19 cellular contexts compared by ENCODE assay signal in the genomic region with DNA sequence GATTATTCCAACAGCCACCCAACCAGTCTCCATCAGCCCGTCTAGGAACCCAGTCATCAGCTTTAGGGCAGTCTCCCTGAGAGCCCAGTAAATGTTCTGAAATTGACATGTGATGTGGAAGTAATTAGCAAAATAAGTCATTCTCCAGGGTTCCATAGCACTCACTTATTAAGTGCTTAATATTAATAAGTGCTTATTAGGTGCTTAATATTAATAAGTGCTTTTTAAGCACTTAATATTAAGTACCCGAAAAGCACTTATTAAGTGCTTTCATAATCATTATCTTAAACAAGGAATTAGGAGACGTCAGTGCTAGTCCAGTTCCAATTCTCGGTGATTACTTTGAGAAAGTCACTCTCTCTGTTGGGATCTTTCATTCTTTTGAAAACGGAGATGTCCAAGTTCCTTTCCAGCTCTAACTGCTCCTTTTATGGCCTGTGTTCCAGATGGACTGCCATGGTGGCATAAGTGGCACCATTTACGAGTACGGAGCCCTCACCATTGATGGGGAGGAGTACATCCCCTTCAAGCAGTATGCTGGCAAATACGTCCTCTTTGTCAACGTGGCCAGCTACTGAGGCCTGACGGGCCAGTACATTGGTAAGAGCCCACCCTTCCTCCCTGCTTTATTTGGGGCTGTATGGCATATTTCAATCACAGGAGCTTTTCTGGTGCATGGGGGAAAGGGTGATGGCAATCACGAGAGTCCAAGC. TPM values are rescaled to one million over a fixed set of nuclear protein-coding genes. Genes with fewer than 3 reads are reported as not detected.
A peak's percentile ranks its signal among the peaks of the same experiment; 100 is the strongest.
DNase-seq lines count a peak whose midpoint lies in the region; ATAC-seq, FAIRE-seq and TF ChIP-seq lines count a peak whose summit lies in the region.
"Had no signal": no experiment of that assay in that cellular context is flagged by ENCODE, and none has a peak within 500 bp of the region (broad histone marks: within the 10 kb centered on the region; RNA-seq: fewer than 3 reads in every experiment).

No MANE protein-coding gene starts in this region.

- H3K9me3 Mint-ChIP-seq in Calu3 (ENCODE audit: low read depth, unreplicated experiment) (no peaks in the 10 kb centered on the region), mesothelial cell of epicardium (no peaks in the 10 kb centered on the region)
- H3K9me3 Mint-ChIP-seq in activated T-helper 17 cell treated with anti-CD3 and anti-CD28 coated beads, Interleukin-2, amount 50 U/mL, for 72 hours, result no peaks in the 10 kb centered on the region
- H3K9me3 Mint-ChIP-seq in stimulated activated naive B cell treated with anti-CD40 and anti-IgM and Interleukin-4, amounts not matched to agents 10 μg/mL and 1 μg/mL and 100 μg/mL, for 72 hours, result no peaks in the 10 kb centered on the region
- H3K9me3 Mint-ChIP-seq: CD4-positive, CD25-positive, alpha-beta regulatory T cell; effector memory CD8-positive, alpha-beta T cell had no signal

- DNase-seq in Calu3 (no peak), HepG2 (ENCODE audit: low spot score) (no peak), cortex of kidney (lab: John Stamatoyannopoulos, UW) (no peak), mesothelial cell of epicardium (ENCODE audit: low spot score in 2 of 2, unreplicated experiment in 2 of 2) (no peak), OCI-M2 (lab: John Stamatoyannopoulos, UW; ENCODE audit: unreplicated experiment) (no peak), LoVo (ENCODE audit: low spot score) (no peak)
- no peak for DNase-seq in stimulated activated naive B cell treated with anti-CD40 and anti-IgM and Interleukin-4, amounts not matched to agents 10 μg/mL and 1 μg/mL and 100 μg/mL, for 72 hours
- DNase-seq: caudate nucleus; CD4-positive, CD25-positive, alpha-beta regulatory T cell; effector memory CD8-positive, alpha-beta T cell; GM23248; NCI-H1436 treated with DMSO at 0.1 percent for 48 hours; NCI-H774; stimulated activated CD8-positive, alpha-beta memory T cell treated with anti-CD3 and anti-CD28 coated beads, Interleukin-4, amount 100 ng/mL, for 48 hours had no signal

- H3K9ac ChIP-seq in HepG2 (ENCODE audit: insufficient read depth, low read depth, low read length), result no peak overlapping the region
- H3K9ac ChIP-seq: GM23248 had no signal

- no peak overlapping the region for H3K4me3 ChIP-seq in HepG2 (replicated peaks in 1 of 3; ENCODE audit: insufficient read depth in 1 of 3, low read depth in 2 of 3, low read length in 3 of 3)
- H3K4me3 ChIP-seq: GM23248, PC-9, skin epidermis had no signal

- peaks cover 31 to 62% of the 10 kb centered on the region in 2 experiments for H3K36me3 ChIP-seq in HepG2 (replicated peaks in 1 of 2; ENCODE audit: control insufficient read depth in 1 of 2, insufficient read depth in 2 of 2, low read length in 2 of 2)

- H3K4me3 Mint-ChIP-seq in Calu3 (ENCODE audit: low read depth, unreplicated experiment) (no peak overlapping the region), mesothelial cell of epicardium (no peak overlapping the region)
- no peak overlapping the region for H3K4me3 Mint-ChIP-seq in activated T-helper 17 cell treated with anti-CD3 and anti-CD28 coated beads, Interleukin-2, amount 50 U/mL, for 72 hours
- peak overlapping the region in 1 of 2 donors; percentile 39 for H3K4me3 Mint-ChIP-seq in stimulated activated naive B cell treated with anti-CD40 and anti-IgM and Interleukin-4, amounts not matched to agents 10 μg/mL and 1 μg/mL and 100 μg/mL, for 72 hours
- H3K4me3 Mint-ChIP-seq: CD4-positive, CD25-positive, alpha-beta regulatory T cell; effector memory CD8-positive, alpha-beta T cell had no signal

- peaks cover 46% of the 10 kb centered on the region for H4K20me1 ChIP-seq in HepG2 (ENCODE audit: insufficient read depth, low read length)

- H3K27me3 ChIP-seq in HepG2 (ENCODE audit: control insufficient read depth in 1 of 2, insufficient read depth in 2 of 2, low read length in 2 of 2), result no peaks in the 10 kb centered on the region; a peak in 1 of 5 replicates

- H3K27ac Mint-ChIP-seq in Calu3 (ENCODE audit: unreplicated experiment), result peak overlapping the region; percentile 10
- peak overlapping the region; percentile 60 for H3K27ac Mint-ChIP-seq in activated T-helper 17 cell treated with anti-CD3 and anti-CD28 coated beads, Interleukin-2, amount 50 U/mL, for 72 hours
- H3K27ac Mint-ChIP-seq in stimulated activated naive B cell treated with anti-CD40 and anti-IgM and Interleukin-4, amounts not matched to agents 10 μg/mL and 1 μg/mL and 100 μg/mL, for 72 hours, result peak overlapping the region; percentile 93
- no peak overlapping the region for H3K27ac Mint-ChIP-seq in mesothelial cell of epicardium
- H3K27ac Mint-ChIP-seq: CD4-positive, CD25-positive, alpha-beta regulatory T cell had no signal

- no peak overlapping the region for H3K27ac ChIP-seq in HepG2 (ENCODE audit: extremely low read length, insufficient read depth, low read length)
- H3K27ac ChIP-seq: GM23248, PC-9 had no signal

- peaks cover 91% of the 10 kb centered on the region for H3K36me3 Mint-ChIP-seq in Calu3 (ENCODE audit: insufficient read depth, unreplicated experiment)
- peaks cover 69% of the 10 kb centered on the region for H3K36me3 Mint-ChIP-seq in activated T-helper 17 cell treated with anti-CD3 and anti-CD28 coated beads, Interleukin-2, amount 50 U/mL, for 72 hours (ENCODE audit: low read depth)
- peaks cover 63 to 79% of the 10 kb centered on the region in 2 donors for H3K36me3 Mint-ChIP-seq in stimulated activated naive B cell treated with anti-CD40 and anti-IgM and Interleukin-4, amounts not matched to agents 10 μg/mL and 1 μg/mL and 100 μg/mL, for 72 hours
- peaks cover 9% of the 10 kb centered on the region for H3K36me3 Mint-ChIP-seq in mesothelial cell of epicardium

- no peak for FAIRE-seq in HepG2 (lab: Jason Lieb, UNC)

- WGBS in HepG2 (ENCODE audit: low lambda C conversion rate), result 97% methylated on average over 10 of the region's 11 CpGs

- in situ Hi-C loops in HepG2 (cut with HindIII; ENCODE audit: extremely low pct_ligation_motif_present, low pct_unique_long_range_greater_than_20kb), result no loop called here

- no peaks in the 10 kb centered on the region for H3K4me1 Mint-ChIP-seq in Calu3 (ENCODE audit: low read depth, unreplicated experiment)
- peaks cover 41% of the 10 kb centered on the region for H3K4me1 Mint-ChIP-seq in activated T-helper 17 cell treated with anti-CD3 and anti-CD28 coated beads, Interleukin-2, amount 50 U/mL, for 72 hours
- peaks cover 48 to 81% of the 10 kb centered on the region in 2 donors for H3K4me1 Mint-ChIP-seq in stimulated activated naive B cell treated with anti-CD40 and anti-IgM and Interleukin-4, amounts not matched to agents 10 μg/mL and 1 μg/mL and 100 μg/mL, for 72 hours
- H3K4me1 Mint-ChIP-seq in mesothelial cell of epicardium, result peaks cover 7% of the 10 kb centered on the region

- TF ChIP-seq EP300 in HepG2 (IDR thresholded peaks at IDR 0.05; ENCODE audit: low read depth in 2 of 2, low read length in 2 of 2) (no peak), HepG2 (CRISPR knock-in tag; IDR thresholded peaks at IDR 0.05; ENCODE audit: borderline replicate concordance) (no peak)

- TF ChIP-seq CTCF in Calu3 (IDR thresholded peaks at IDR 0.05; ENCODE audit: unreplicated experiment), result no peak
- TF ChIP-seq CTCF in HepG2 (CRISPR knock-in tag; IDR thresholded peaks at IDR 0.05), result no peak
- TF ChIP-seq CTCF in mesothelial cell of epicardium (IDR thresholded peaks at IDR 0.05; ENCODE audit: unreplicated experiment), result no peak

- BruUV-seq in Calu3 (replicated peaks; lab: Mats Ljungman, UMichigan), result no TSS peak
- BruUV-seq in HepG2 (replicated peaks; lab: Mats Ljungman, UMichigan), result no TSS peak

- H3K79me2 ChIP-seq in HepG2 (ENCODE audit: insufficient read depth, low read length), result peaks cover 33% of the 10 kb centered on the region

- H3K27me3 Mint-ChIP-seq in Calu3 (ENCODE audit: unreplicated experiment) (no peaks in the 10 kb centered on the region), mesothelial cell of epicardium (ENCODE audit: low read depth) (peaks cover 12% of the 10 kb centered on the region)
- H3K27me3 Mint-ChIP-seq in activated T-helper 17 cell treated with anti-CD3 and anti-CD28 coated beads, Interleukin-2, amount 50 U/mL, for 72 hours, result no peaks in the 10 kb centered on the region
- H3K27me3 Mint-ChIP-seq in stimulated activated naive B cell treated with anti-CD40 and anti-IgM and Interleukin-4, amounts not matched to agents 10 μg/mL and 1 μg/mL and 100 μg/mL, for 72 hours, result no peaks in the 10 kb centered on the region
- H3K27me3 Mint-ChIP-seq: effector memory CD8-positive, alpha-beta T cell had no signal

- H3K9me3 ChIP-seq in HepG2 (ENCODE audit: low read length), result no peaks in the 10 kb centered on the region

- peak overlapping the region; percentile 33; the same call in 1 of the 2 replicates for H3K4me2 ChIP-seq in HepG2 (ENCODE audit: low read depth, low read length)
- H3K4me2 ChIP-seq: PC-9 had no signal

- ATAC-seq in activated T-helper 17 cell treated with anti-CD3 and anti-CD28 coated beads, Interleukin-2, amount 50 U/mL, for 72 hours (replicated peaks), result no peak
- ATAC-seq in HepG2, result no peak
- no peak for ATAC-seq in stimulated activated naive B cell treated with anti-CD40 and anti-IgM and Interleukin-4, amounts not matched to agents 10 μg/mL and 1 μg/mL and 100 μg/mL, for 72 hours (replicated peaks)
- ATAC-seq: activated CD4-positive, CD25-positive, alpha-beta regulatory T cell treated with anti-CD3 and anti-CD28 coated beads, Interleukin-2, amount 50 U/mL, for 24 hours; effector memory CD8-positive, alpha-beta T cell; SK-N-SH treated with all-trans-retinoic acid at 6 μM for 48 hours had no signal

- CTCF ChIA-PET in Calu3 (lab: Charles Lee) (no interaction called here), HepG2 (lab: Yijun Ruan, JAX; ENCODE audit: low intra/inter-chr PET ratio, low total read pairs) (no interaction called here)

- H3K4me1 ChIP-seq in HepG2 (ENCODE audit: insufficient read depth, low read length), result peaks cover 44% of the 10 kb centered on the region

- intact Hi-C loops in Calu3 (cut with micrococcal nuclease; ENCODE audit: unreplicated experiment), result no loop called here
- intact Hi-C loops in HepG2 (cut with micrococcal nuclease; ENCODE audit: unreplicated experiment), result no loop called here

- POLR2A ChIA-PET in HepG2 (lab: Yijun Ruan, JAX), result no interaction called here

- no peak for TF ChIP-seq RAD21 in HepG2 (CRISPR knock-in tag; IDR thresholded peaks at IDR 0.05)

- H2AFZ ChIP-seq in HepG2 (ENCODE audit: low read length), result no peak overlapping the region
- H2AFZ ChIP-seq: GM23248, PC-9 had no signal

- TF ChIP-seq POLR2A in HepG2 (IDR thresholded peaks at IDR 0.05; ENCODE audit: insufficient read depth in 1 of 2, low read depth in 2 of 2, low read length in 2 of 2), result peak in 1 of 2 experiments; percentile 39; a peak in 1 of 4 replicates

RNA-seq across cellular contexts. Expression of a gene that starts 4.7 kb away (rescaled TPM):
- not detected in 2 replicates for total RNA-seq in Calu3 (2022)
- total RNA-seq in activated T-helper 17 cell treated with anti-CD3 and anti-CD28 coated beads, Interleukin-2, amount 50 U/mL, for 72 hours, result not detected
- 31.9 and 33.8 TPM in 2 replicates for total RNA-seq in HepG2 (2016; rRNA removed; fragmentation: Illumina TruSeq; extraction: Trizol)
- 15.0 and 22.4 TPM in 2 replicates for total RNA-seq in HepG2 (2016; cell fraction: cytosol; rRNA removed; fragmentation: Illumina TruSeq; extraction: Trizol; ENCODE audit: low read depth)
- total RNA-seq in HepG2 (2016; cell fraction: insoluble cytoplasmic fraction; rRNA removed; fragmentation: Illumina TruSeq; extraction: Trizol), result 27.5 and 35.1 TPM in 2 replicates
- total RNA-seq in HepG2 (2016; cell fraction: membrane; rRNA removed; fragmentation: Illumina TruSeq; extraction: Trizol), result 43.3 and 53.5 TPM in 2 replicates
- 37.4 and 44.4 TPM in 2 replicates for total RNA-seq in HepG2 (2016; cell fraction: nucleus; rRNA removed; fragmentation: Illumina TruSeq; extraction: Trizol)
- polyA plus RNA-seq in HepG2 (2011; rRNA removed), result 1,506 and 1,892 TPM in 2 replicates
- polyA plus RNA-seq in HepG2 (2011; cell fraction: cytosol; rRNA removed), result 1,827 and 1,911 TPM in 2 replicates
- 579 and 581 TPM in 2 replicates for polyA plus RNA-seq in HepG2 (2011; cell fraction: nucleus; rRNA removed)
- polyA plus RNA-seq in HepG2 (2012), result 440 and 606 TPM in 2 replicates
- polyA plus RNA-seq in HepG2 (2016; cell fraction: cytosol; fragmentation: Illumina TruSeq; extraction: Trizol; ENCODE audit: low read depth), result 58.7 and 88.7 TPM in 2 replicates
- polyA plus RNA-seq in HepG2 (2016; cell fraction: insoluble cytoplasmic fraction; fragmentation: Illumina TruSeq; extraction: Trizol; ENCODE audit: low read depth), result 65.0 and 89.5 TPM in 2 replicates
- polyA plus RNA-seq in HepG2 (2016; cell fraction: membrane; fragmentation: Illumina TruSeq; extraction: Trizol; ENCODE audit: low read depth), result 111 and 130 TPM in 2 replicates
- 94.5 and 99.0 TPM in 2 replicates for polyA plus RNA-seq in HepG2 (2016; cell fraction: nucleus; fragmentation: Illumina TruSeq; extraction: Trizol; ENCODE audit: insufficient read depth, low read depth)
- polyA minus RNA-seq in HepG2 (2011; rRNA and poly(A)+ RNA removed; ENCODE audit: low replicate concordance), result 1.3 and 2,208 TPM in 2 replicates
- 329 and 350 TPM in 2 replicates for polyA minus RNA-seq in HepG2 (2011; cell fraction: cytosol; rRNA and poly(A)+ RNA removed)
- 159 and 243 TPM in 2 replicates for polyA minus RNA-seq in HepG2 (2011; cell fraction: nucleus; rRNA and poly(A)+ RNA removed)
- total RNA-seq in mesothelial cell of epicardium, result 2.0 to 2.6 TPM (median 2.4 TPM) in 3 replicates

RNA-seq across cellular contexts. Expression of a gene that starts 55.8 kb away (rescaled TPM):
- total RNA-seq in Calu3 (2022) (321 and 339 TPM in 2 replicates), HepG2 (2016; rRNA removed; fragmentation: Illumina TruSeq; extraction: Trizol) (26.2 and 29.8 TPM in 2 replicates), mesothelial cell of epicardium (80.4 to 84.1 TPM (median 81.8 TPM) in 3 replicates)
- 100 to 1,000 TPM; 316 to 609 TPM for total RNA-seq in activated T-helper 17 cell treated with anti-CD3 and anti-CD28 coated beads, Interleukin-2, amount 50 U/mL, for 72 hours
- 11.3 and 13.0 TPM in 2 replicates for total RNA-seq in HepG2 (2016; cell fraction: cytosol; rRNA removed; fragmentation: Illumina TruSeq; extraction: Trizol; ENCODE audit: low read depth)
- 22.8 and 24.5 TPM in 2 replicates for total RNA-seq in HepG2 (2016; cell fraction: insoluble cytoplasmic fraction; rRNA removed; fragmentation: Illumina TruSeq; extraction: Trizol)
- 28.9 and 33.7 TPM in 2 replicates for total RNA-seq in HepG2 (2016; cell fraction: membrane; rRNA removed; fragmentation: Illumina TruSeq; extraction: Trizol)
- 16.2 and 22.2 TPM in 2 replicates for total RNA-seq in HepG2 (2016; cell fraction: nucleus; rRNA removed; fragmentation: Illumina TruSeq; extraction: Trizol)
- 45.9 and 48.7 TPM in 2 replicates for polyA plus RNA-seq in HepG2 (2011; rRNA removed)
- polyA plus RNA-seq in HepG2 (2011; cell fraction: cytosol; rRNA removed), result 40.8 and 45.3 TPM in 2 replicates
- 57.3 and 59.8 TPM in 2 replicates for polyA plus RNA-seq in HepG2 (2011; cell fraction: nucleus; rRNA removed)
- 52.5 and 57.8 TPM in 2 replicates for polyA plus RNA-seq in HepG2 (2012)
- polyA plus RNA-seq in HepG2 (2016; cell fraction: cytosol; fragmentation: Illumina TruSeq; extraction: Trizol; ENCODE audit: low read depth), result 16.8 and 17.8 TPM in 2 replicates
- 26.4 and 35.7 TPM in 2 replicates for polyA plus RNA-seq in HepG2 (2016; cell fraction: insoluble cytoplasmic fraction; fragmentation: Illumina TruSeq; extraction: Trizol; ENCODE audit: low read depth)
- polyA plus RNA-seq in HepG2 (2016; cell fraction: membrane; fragmentation: Illumina TruSeq; extraction: Trizol; ENCODE audit: low read depth), result 31.5 and 33.1 TPM in 2 replicates
- polyA plus RNA-seq in HepG2 (2016; cell fraction: nucleus; fragmentation: Illumina TruSeq; extraction: Trizol; ENCODE audit: insufficient read depth, low read depth), result 29.8 and 34.0 TPM in 2 replicates
- 45.2 and 73.0 TPM in 2 replicates for polyA minus RNA-seq in HepG2 (2011; rRNA and poly(A)+ RNA removed; ENCODE audit: low replicate concordance)
- 45.8 and 51.1 TPM in 2 replicates for polyA minus RNA-seq in HepG2 (2011; cell fraction: cytosol; rRNA and poly(A)+ RNA removed)
- 50.0 and 60.3 TPM in 2 replicates for polyA minus RNA-seq in HepG2 (2011; cell fraction: nucleus; rRNA and poly(A)+ RNA removed)
